Comparison of ENCODE assay signal across 8 cellular contexts in the genomic region with DNA sequence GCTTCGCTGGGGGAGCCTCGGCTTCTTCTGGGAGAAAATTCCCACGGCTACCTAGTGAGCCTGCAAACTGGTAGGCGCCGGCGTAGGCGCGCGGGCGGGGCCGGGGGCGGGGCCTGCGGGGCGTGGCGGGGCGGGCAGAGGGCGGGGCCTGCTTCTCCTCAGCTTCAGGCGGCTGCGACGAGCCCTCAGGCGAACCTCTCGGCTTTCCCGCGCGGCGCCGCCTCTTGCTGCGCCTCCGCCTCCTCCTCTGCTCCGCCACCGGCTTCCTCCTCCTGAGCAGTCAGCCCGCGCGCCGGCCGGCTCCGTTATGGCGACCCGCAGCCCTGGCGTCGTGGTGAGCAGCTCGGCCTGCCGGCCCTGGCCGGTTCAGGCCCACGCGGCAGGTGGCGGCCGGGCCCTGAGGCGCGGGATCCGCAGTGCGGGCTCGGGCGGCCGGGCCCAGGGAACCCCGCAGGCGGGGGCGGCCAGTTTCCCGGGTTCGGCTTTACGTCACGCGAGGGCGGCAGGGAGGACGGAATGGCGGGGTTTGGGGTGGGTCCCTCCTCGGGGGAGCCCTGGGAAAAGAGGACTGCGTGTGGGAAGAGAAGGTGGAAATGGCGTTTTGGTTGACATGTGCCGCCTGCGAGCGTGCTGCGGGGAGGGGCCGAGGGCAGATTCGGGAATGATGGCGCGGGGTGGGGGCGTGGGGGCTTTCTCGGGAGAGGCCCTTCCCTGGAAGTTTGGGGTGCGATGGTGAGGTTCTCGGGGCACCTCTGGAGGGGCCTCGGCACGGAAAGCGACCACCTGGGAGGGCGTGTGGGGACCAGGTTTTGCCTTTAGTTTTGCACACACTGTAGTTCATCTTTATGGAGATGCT. TPM values are rescaled to one million over a fixed set of nuclear protein-coding genes. Genes with fewer than 3 reads are reported as not detected.
DNase-seq lines count a peak whose midpoint lies in the region; ATAC-seq, FAIRE-seq and TF ChIP-seq lines count a peak whose summit lies in the region.

Gene HPRT1 (plus strand): TSS at position 161 of the 856 bp plus-strand sequence. CDS start 147 bp downstream, at position 308.

- no peaks in the 10 kb centered on the region for H3K4me1 ChIP-seq in ovary (ENCODE audit: insufficient read depth)
- H3K4me1 ChIP-seq in testis, result no peaks in the 10 kb centered on the region

- H3K4me3 ChIP-seq in MG63 (peak within 1 kb of the TSS; percentile 59), ovary (peak within 1 kb of the TSS; percentile 44), testis (peak within 1 kb of the TSS; percentile 61 to 67)

- H3K27ac ChIP-seq in ovary, result peak within 1 kb of the TSS in 1 of 2 donors; percentile 71
- H3K27ac ChIP-seq in testis, result peak within 1 kb of the TSS; percentile 80 to 84

- peak; percentile 96 to 97 for ATAC-seq in activated naive CD4-positive, alpha-beta T cell treated with anti-CD3 and anti-CD28 coated beads, Interleukin-2, amount 50 U/mL, for 72 hours

- H3K9me3 ChIP-seq in MG63, result no peaks in the 10 kb centered on the region
- H3K9me3 ChIP-seq in ovary, result no peaks in the 10 kb centered on the region
- H3K9me3 ChIP-seq in testis, result no peaks in the 10 kb centered on the region

- 27 to 35% (median 33%) methylated on average over 85 of the region's 85 CpGs for WGBS in ovary, 3 donors
- 0% methylated on average over 31 of the region's 85 CpGs; no CpG with 5 or more reads in 1 of the 2 donors for WGBS in testis, 2 donors

- H3K9me3 Mint-ChIP-seq in activated naive CD4-positive, alpha-beta T cell treated with anti-CD3 and anti-CD28 coated beads, Interleukin-2, amount 50 U/mL, for 72 hours, result no peaks in the 10 kb centered on the region

- peak within 1 kb of the TSS; percentile 82 to 86 for H3K27ac Mint-ChIP-seq in activated naive CD4-positive, alpha-beta T cell treated with anti-CD3 and anti-CD28 coated beads, Interleukin-2, amount 50 U/mL, for 72 hours

- TF ChIP-seq EP300 in ovary (IDR thresholded peaks at IDR 0.05), result no peak

- TF ChIP-seq CTCF in ovary (IDR thresholded peaks at IDR 0.05), result no peak
- no peak for TF ChIP-seq CTCF in testis (IDR thresholded peaks at IDR 0.05)

- intact Hi-C loops in head of caudate nucleus (cut with DNase I), result no loop called here
- intact Hi-C loops in ovary (cut with DNase I), result no loop called here
- intact Hi-C loops in testis (cut with DNase I; ENCODE audit: low total_unique reads), result no loop called here

- FAIRE-seq in H54 (lab: Jason Lieb, UNC), result no peak

- H3K27me3 ChIP-seq in MG63 (no peaks in the 10 kb centered on the region), ovary (no peaks in the 10 kb centered on the region), testis (no peaks in the 10 kb centered on the region)

- TF ChIP-seq POLR2A in H54 (IDR thresholded peaks at IDR 0.05; ENCODE audit: low read depth, low read length) (peak; percentile 50; the same call in 1 of the 2 replicates), ovary (IDR thresholded peaks at IDR 0.05) (peak; percentile 61), testis (IDR thresholded peaks at IDR 0.05) (no peak)

- peaks cover 0 to 4% of the 10 kb centered on the region in 2 donors for H3K36me3 Mint-ChIP-seq in activated naive CD4-positive, alpha-beta T cell treated with anti-CD3 and anti-CD28 coated beads, Interleukin-2, amount 50 U/mL, for 72 hours

- H3K36me3 ChIP-seq in MG63 (no peaks in the 10 kb centered on the region; the same call in 1 of the 2 replicates), ovary (no peaks in the 10 kb centered on the region), testis (ENCODE audit: low read depth, missing control alignments) (no peaks in the 10 kb centered on the region)

- DNase-seq in ELR (ENCODE audit: low read depth) (peak; percentile 81), H54 (ENCODE audit: insufficient read length, low spot score) (peak; percentile 68), MG63 (peak; percentile 80), SKM-1 treated with dmso at 0.1 percent for 144 hours (lab: John Stamatoyannopoulos, UW; ENCODE audit: unreplicated experiment) (peak; percentile 50), head of caudate nucleus (peak; percentile 51 to 93 (median 84)), ovary (peak; percentile 74 to 86 (median 80)), testis (peak; percentile 87)
- peak; percentile 69 to 78 for DNase-seq in activated naive CD4-positive, alpha-beta T cell treated with anti-CD3 and anti-CD28 coated beads, Interleukin-2, amount 50 U/mL, for 72 hours (ENCODE audit: low spot score in 2 of 2)

RNA-seq across cellular contexts. Expression of gene HPRT1, which starts in this region (rescaled TPM):
- total RNA-seq in MG63 (2014; rRNA removed; shearing (Covaris generic); ENCODE audit: low replicate concordance), result 48.4 and 49.7 TPM in 2 replicates
- total RNA-seq in activated naive CD4-positive, alpha-beta T cell treated with anti-CD3 and anti-CD28 coated beads, Interleukin-2, amount 50 U/mL, for 72 hours, result 10 to 100 TPM; 96.0 to 96.2 TPM
- 10 to 100 TPM; 13.4 to 37.5 (median 23.0) TPM for total RNA-seq in ovary
- polyA plus RNA-seq in ovary, result 10 to 100 TPM; 25.6 to 30.3 TPM
- total RNA-seq in testis, result 100 to 1,000 TPM; 119 to 125 TPM
- polyA plus RNA-seq in testis (ENCODE audit: insufficient read depth, low read depth, low replicate concordance), result 170 TPM
